ENCODE assay signal across 1 cellular context in genomic region chr1:17494114-17494729, GRCh38.
TF ChIP-seq lines count a peak whose summit lies in the region.

No MANE protein-coding gene starts in this region.

TF ChIP-seq in K562, 482 proteins besides CTCF, POLR2A, EP300 and RAD21 (continued from another document and continues in another):
- TF ChIP-seq ZFP36 (IDR thresholded peaks at IDR 0.05; ENCODE audit: low read depth, low read length, partially characterized antibody) (peak; percentile 100), ILF3 (IDR thresholded peaks at IDR 0.05; ENCODE audit: borderline replicate concordance) (no peak), CEBPZ (IDR thresholded peaks at IDR 0.05; ENCODE audit: borderline replicate concordance, low read depth, low read length) (no peak), THAP7 (CRISPR knock-in tag; IDR thresholded peaks at IDR 0.05) (no peak), ZHX1 (conservative IDR thresholded peaks at IDR 0.05; ENCODE audit: low read length) (0 out of 2 replicates have a peak, but pooled peaks have one; percentile 55), RAD51 (IDR thresholded peaks at IDR 0.05; ENCODE audit: borderline replicate concordance, low read depth) (peak; percentile 23; the same call in 1 of the 2 replicates), ZNF696 (CRISPR knock-in tag; conservative IDR thresholded peaks at IDR 0.05) (no peak), SOX6 (IDR thresholded peaks at IDR 0.05) (peak; percentile 31; the same call in 1 of the 2 replicates), MED1 (CRISPR knock-in tag; IDR thresholded peaks at IDR 0.05; ENCODE audit: borderline replicate concordance) (no peak), ZNF408 (CRISPR knock-in tag; IDR thresholded peaks at IDR 0.05; ENCODE audit: low read depth) (no peak), MIER1 (IDR thresholded peaks at IDR 0.05; ENCODE audit: low read depth) (peak; percentile 65; the same call in 1 of the 2 replicates), DMBX1 (CRISPR knock-in tag; IDR thresholded peaks at IDR 0.05; ENCODE audit: borderline replicate concordance) (no peak), ETS2 (tag; IDR thresholded peaks at IDR 0.05; ENCODE audit: borderline replicate concordance, poor library complexity, severe bottlenecking) (no peak), MAFG (tag; conservative IDR thresholded peaks at IDR 0.05) (peak; percentile 80), ZNF224 (CRISPR knock-in tag; IDR thresholded peaks at IDR 0.05) (no peak), CLOCK (CRISPR knock-in tag; IDR thresholded peaks at IDR 0.05; ENCODE audit: borderline replicate concordance) (no peak), ATF1 (CRISPR knock-in tag; IDR thresholded peaks at IDR 0.05) (no peak), ATF1 (tag; IDR thresholded peaks at IDR 0.05) (no peak), SRSF7 (optimal IDR thresholded peaks at IDR 0.05; ENCODE audit: low read depth, low read length) (no peak), ZNF507 (tag; conservative IDR thresholded peaks at IDR 0.05) (no peak), ZNF699 (CRISPR knock-in tag; IDR thresholded peaks at IDR 0.05; ENCODE audit: insufficient replicate concordance) (no peak), POLR2B (IDR thresholded peaks at IDR 0.05; ENCODE audit: low read depth, partially characterized antibody) (no peak), ZNF197 (CRISPR knock-in tag; IDR thresholded peaks at IDR 0.05; ENCODE audit: low read depth) (no peak), MBD2 (IDR thresholded peaks at IDR 0.05; ENCODE audit: borderline replicate concordance, low read depth) (no peak), MCM7 (IDR thresholded peaks at IDR 0.05) (no peak), POLR2G (IDR thresholded peaks at IDR 0.05; ENCODE audit: low read depth, low read length) (no peak), MAZ (CRISPR knock-in tag; conservative IDR thresholded peaks at IDR 0.05 in 1 of 2, IDR thresholded peaks at IDR 0.05 in 1 of 2) (no peak; a peak in 1 of 4 replicates), YBX1 (IDR thresholded peaks at IDR 0.05) (no peak), TBL1XR1 (IDR thresholded peaks at IDR 0.05; ENCODE audit: low read length in 2 of 2) (peak in 1 of 2 experiments; percentile 26; a peak in 1 of 4 replicates), ELF4 (CRISPR knock-in tag; IDR thresholded peaks at IDR 0.05) (no peak), RBM22 (IDR thresholded peaks at IDR 0.05; ENCODE audit: low read depth, low read length, poor library complexity, severe bottlenecking) (no peak), TCF7L2 (IDR thresholded peaks at IDR 0.05; ENCODE audit: low read depth, low read length) (no peak), ZNF318 (IDR thresholded peaks at IDR 0.05; ENCODE audit: borderline replicate concordance in 1 of 2, low read depth in 1 of 2) (no peak), HMG20A (CRISPR knock-in tag; conservative IDR thresholded peaks at IDR 0.05) (no peak), CTBP1 (IDR thresholded peaks at IDR 0.05; ENCODE audit: borderline replicate concordance) (peak; percentile 98), XRCC5 (IDR thresholded peaks at IDR 0.05; ENCODE audit: low read depth, low read length) (0 out of 2 replicates have a peak, but pooled peaks have one; percentile 68), BRF1 (IDR thresholded peaks at IDR 0.05; ENCODE audit: borderline replicate concordance, extremely low read depth, insufficient read length) (no peak), BRCA1 (IDR thresholded peaks at IDR 0.05) (no peak), BRCA1 (CRISPR knock-in tag; IDR thresholded peaks at IDR 0.05) (no peak), UBTF (IDR thresholded peaks at IDR 0.05; ENCODE audit: borderline replicate concordance in 1 of 2, low read depth in 2 of 2, low read length in 2 of 2) (0 out of 4 replicates have a peak, but pooled peaks of 1 of the 2 experiments have one; percentile 14), MAFK (IDR thresholded peaks at IDR 0.05; ENCODE audit: low read length) (peak; percentile 57), ZBTB34 (CRISPR knock-in tag; IDR thresholded peaks at IDR 0.05) (no peak)
